Comparison of ENCODE assay signal across 1 cellular context in genomic region chr1:202709276-202710041, GRCh38.
TF ChIP-seq lines count a peak whose summit lies in the region.

No MANE protein-coding gene starts in this region.

TF ChIP-seq in K562, 482 proteins besides CTCF, POLR2A, EP300 and RAD21 (continued from another document):
- TF ChIP-seq PRDM10 (IDR thresholded peaks at IDR 0.05; ENCODE audit: partially characterized antibody) (peak; percentile 95), NFE2 (IDR thresholded peaks at IDR 0.05; ENCODE audit: low read depth) (0 out of 2 replicates have a peak, but pooled peaks have one; percentile 22), ZNF282 (CRISPR knock-in tag; IDR thresholded peaks at IDR 0.05) (no peak), ZNF316 (IDR thresholded peaks at IDR 0.05) (peak; percentile 90)
TF ChIP-seq in K562: peak in this region for 7.
